8 cellular contexts compared by ENCODE assay signal in the genomic region with DNA sequence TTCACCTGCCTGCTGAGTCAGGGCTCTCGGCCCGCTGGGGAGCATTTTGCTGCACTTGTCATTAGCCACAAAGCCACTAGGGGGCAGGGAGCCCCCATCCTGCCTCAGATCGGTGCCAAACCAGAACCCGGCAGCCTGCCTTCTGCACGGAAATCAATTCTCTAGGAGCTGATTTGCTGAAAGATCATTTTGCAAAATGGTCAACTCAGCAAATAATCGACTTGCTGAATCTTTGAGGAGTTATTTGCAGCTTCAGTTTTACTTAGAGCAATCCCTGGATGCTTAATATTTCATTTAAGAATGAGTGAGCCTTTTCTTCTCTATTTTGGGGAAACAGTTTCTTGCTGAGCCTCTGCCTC. TPM values are rescaled to one million over a fixed set of nuclear protein-coding genes. Genes with fewer than 3 reads are reported as not detected.
DNase-seq lines count a peak whose midpoint lies in the region; ATAC-seq and TF ChIP-seq lines count a peak whose summit lies in the region.

No MANE protein-coding gene starts in this region.

- TF ChIP-seq CTCF in AG04449 (IDR thresholded peaks at IDR 0.05; ENCODE audit: insufficient read depth, low read length, missing control alignments), result peak; percentile 88

- H3K4me3 ChIP-seq in AG04449 (ENCODE audit: low read depth, low read length), result no peak overlapping the region

- no peak for DNase-seq in AG04449 (ENCODE audit: low read depth, low spot score)
- peak; percentile 16 for DNase-seq in NCI-H510A (lab: John Stamatoyannopoulos, UW)
- DNase-seq in activated CD4-positive, alpha-beta T cell treated with anti-CD3 and anti-CD28 coated beads, Interleukin-2, amount 50 U/mL, for 1 hour, result peak; percentile 88
- peak; percentile 75 to 86 for DNase-seq in dermis microvascular lymphatic vessel endothelial cell (ENCODE audit: low read depth in 2 of 2)
- peak; percentile 87 for DNase-seq in medulla oblongata (ENCODE audit: extremely low spot score)
- peak; percentile 76 for DNase-seq in stimulated activated CD8-positive, alpha-beta memory T cell treated with anti-CD3 and anti-CD28 coated beads, Interleukin-15, amount 100 ng/mL, for 1 hour (ENCODE audit: low read depth)

- peak; percentile 46 for ATAC-seq in GM18520 (IDR thresholded peaks at IDR 0.05; ENCODE audit: unreplicated experiment)
- ATAC-seq in HG03280 (IDR thresholded peaks at IDR 0.05; ENCODE audit: unreplicated experiment), result peak; percentile 65

- CTCF ChIA-PET in AG04449 (lab: Yijun Ruan, JAX), result interaction anchor here (0.9 to 2.0 kb wide), 7 partner anchors 12 to 93 kb away, joined by 3 to 6 read pairs (median 3); no protein-coding TSS in a partner anchor

- POLR2A ChIA-PET in AG04449 (lab: Yijun Ruan, JAX), result no interaction called here

RNA-seq across cellular contexts. Expression of a gene that starts 1.7 kb away (rescaled TPM):
- total RNA-seq in dermis microvascular lymphatic vessel endothelial cell, result 103 and 157 TPM in 2 replicates
